ENCODE assay signal across 14 cellular contexts in genomic region chr11:9831122-9831521, GRCh38.
"Had no signal": no experiment of that assay in that cellular context is flagged by ENCODE, and none has a peak within 500 bp of the region (broad histone marks: within the 10 kb centered on the region; RNA-seq: fewer than 3 reads in every experiment).

No MANE protein-coding gene starts in this region.

- H3K4me3 ChIP-seq: hepatocyte, sigmoid colon had no signal

- H3K27ac ChIP-seq: hepatocyte, sigmoid colon had no signal

- H3K4me2 ChIP-seq: hepatocyte had no signal

- H3K9me3 Mint-ChIP-seq: activated CD8-positive, alpha-beta T cell treated with anti-CD3 and anti-CD28 coated beads for 36 hours; activated naive CD8-positive, alpha-beta T cell treated with anti-CD3 and anti-CD28 coated beads, Interleukin-2, amount 10 ng/mL, durations not matched to agents 7 days and 5 days; activated T-cell treated with anti-CD3 and anti-CD28 coated beads, Interleukin-2, amount 50 U/mL, for 72 hours; dendritic cell treated with granulocyte-macrophage colony-stimulating factor and Interleukin-4, amounts not matched to agents 40 ng/mL and 50 ng/mL, for 4 days had no signal

- H3K79me2 ChIP-seq: hepatocyte had no signal

- H2AFZ ChIP-seq: hepatocyte had no signal

- H3K27me3 ChIP-seq: hepatocyte, sigmoid colon had no signal

- H3K4me3 Mint-ChIP-seq: activated CD4-positive, alpha-beta T cell treated with anti-CD3 and anti-CD28 coated beads for 36 hours; activated CD8-positive, alpha-beta T cell treated with anti-CD3 and anti-CD28 coated beads for 36 hours; activated naive CD8-positive, alpha-beta T cell treated with anti-CD3 and anti-CD28 coated beads, Interleukin-2, amount 10 ng/mL, durations not matched to agents 7 days and 5 days; activated T-cell treated with anti-CD3 and anti-CD28 coated beads, Interleukin-2, amount 50 U/mL, for 72 hours; dendritic cell treated with granulocyte-macrophage colony-stimulating factor and Interleukin-4, amounts not matched to agents 40 ng/mL and 50 ng/mL, for 4 days had no signal

- DNase-seq: activated CD4-positive, alpha-beta T cell treated with anti-CD3 and anti-CD28 coated beads for 36 hours; activated CD8-positive, alpha-beta memory T cell treated with anti-CD3 and anti-CD28 coated beads, Interleukin-2, amount 50 U/mL, for 4 hours; activated CD8-positive, alpha-beta T cell treated with anti-CD3 and anti-CD28 coated beads for 36 hours; activated gamma-delta T cell treated with Interleukin-2 at 50 U/mL for 16 hours; activated naive CD8-positive, alpha-beta T cell treated with anti-CD3 and anti-CD28 coated beads, Interleukin-2, amount 10 ng/mL, durations not matched to agents 7 days and 5 days; activated T-cell treated with anti-CD3 and anti-CD28 coated beads, Interleukin-2, amount 50 U/mL, for 72 hours; anterior cingulate cortex; cerebellar nuclear complex; kidney glomerular epithelial cell; sigmoid colon; stimulated activated naive CD4-positive, alpha-beta T cell treated with Interleukin-2 at 50 U/mL for 16 hours; trophoblast cell had no signal

- H3K27ac Mint-ChIP-seq: activated CD4-positive, alpha-beta T cell treated with anti-CD3 and anti-CD28 coated beads for 36 hours; activated CD8-positive, alpha-beta T cell treated with anti-CD3 and anti-CD28 coated beads for 36 hours; activated naive CD8-positive, alpha-beta T cell treated with anti-CD3 and anti-CD28 coated beads, Interleukin-2, amount 10 ng/mL, durations not matched to agents 7 days and 5 days; activated T-cell treated with anti-CD3 and anti-CD28 coated beads, Interleukin-2, amount 50 U/mL, for 72 hours; dendritic cell treated with granulocyte-macrophage colony-stimulating factor and Interleukin-4, amounts not matched to agents 40 ng/mL and 50 ng/mL, for 4 days had no signal

- H3K4me1 Mint-ChIP-seq: activated CD4-positive, alpha-beta T cell treated with anti-CD3 and anti-CD28 coated beads for 36 hours; activated naive CD8-positive, alpha-beta T cell treated with anti-CD3 and anti-CD28 coated beads, Interleukin-2, amount 10 ng/mL, durations not matched to agents 7 days and 5 days had no signal

- H3K27me3 Mint-ChIP-seq: activated CD4-positive, alpha-beta T cell treated with anti-CD3 and anti-CD28 coated beads for 36 hours; activated CD8-positive, alpha-beta T cell treated with anti-CD3 and anti-CD28 coated beads for 36 hours; activated naive CD8-positive, alpha-beta T cell treated with anti-CD3 and anti-CD28 coated beads, Interleukin-2, amount 10 ng/mL, durations not matched to agents 7 days and 5 days; dendritic cell treated with granulocyte-macrophage colony-stimulating factor and Interleukin-4, amounts not matched to agents 40 ng/mL and 50 ng/mL, for 4 days had no signal

- H3K9me3 ChIP-seq: sigmoid colon had no signal

- H3K4me1 ChIP-seq: sigmoid colon had no signal
